Comparison of ENCODE assay signal across 13 cellular contexts in the genomic region with DNA sequence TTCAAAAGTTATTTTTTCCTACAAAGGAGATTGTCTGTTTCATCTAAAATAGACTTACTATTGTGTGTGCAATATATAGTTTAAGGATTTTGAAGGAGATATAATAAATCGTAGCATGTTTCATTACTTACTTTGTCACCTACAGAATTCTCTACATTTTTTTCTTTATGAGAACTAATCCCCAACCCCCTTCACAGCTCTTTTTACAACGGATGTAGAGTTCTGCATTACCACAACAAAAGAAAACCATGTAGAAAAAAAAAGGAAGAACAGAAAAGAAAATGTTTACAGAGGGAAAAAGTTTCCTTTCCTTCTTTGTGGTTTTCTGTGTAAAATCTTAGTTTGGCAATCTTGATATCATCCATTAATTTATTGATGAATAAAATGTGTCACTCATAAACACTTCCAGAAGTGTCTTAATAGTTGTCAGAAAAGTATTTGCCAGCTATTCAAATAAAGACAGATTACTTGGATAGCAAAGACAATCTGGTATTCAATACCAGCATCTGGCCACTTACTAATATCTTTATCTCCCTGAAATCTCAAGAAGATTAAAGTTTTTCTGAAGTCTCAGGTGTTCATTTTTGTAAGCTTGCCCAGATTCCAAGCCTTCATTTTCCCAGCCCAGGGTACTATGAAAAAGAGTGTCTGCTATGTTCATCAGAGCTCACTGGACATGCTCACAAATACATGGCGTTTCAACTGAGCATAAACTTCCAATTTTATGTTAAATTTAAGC.
"Had no signal": no experiment of that assay in that cellular context is flagged by ENCODE, and none has a peak within 500 bp of the region (broad histone marks: within the 10 kb centered on the region; RNA-seq: fewer than 3 reads in every experiment).

No MANE protein-coding gene starts in this region.

- H2AFZ ChIP-seq: hepatocyte had no signal

- ATAC-seq: effector memory CD8-positive, alpha-beta T cell; left ventricle myocardium superior had no signal

- DNase-seq: activated CD4-positive, alpha-beta T cell treated with anti-CD3 and anti-CD28 coated beads, Interleukin-2, amount 50 U/mL, for 48 hours; activated naive CD8-positive, alpha-beta T cell treated with anti-CD3 and anti-CD28 coated beads for 36 hours; amniotic stem cell; effector memory CD8-positive, alpha-beta T cell; foreskin fibroblast; left ventricle myocardium superior; stimulated activated CD4-positive, alpha-beta T cell treated with anti-CD3 and anti-CD28 coated beads, Interleukin-12 subunit alpha, Interleukin-12 subunit beta, amount 100 ng/mL, for 4 hours; stimulated activated CD4-positive, alpha-beta T cell treated with anti-CD3 and anti-CD28 coated beads, Interleukin-1b, Interleukin-23, amount 100 ng/mL, for 48 hours; stimulated activated naive CD4-positive, alpha-beta T cell treated with Interleukin-2 at 50 U/mL for 16 hours; thyroid gland; WERI-Rb-1 had no signal

- H3K4me1 Mint-ChIP-seq: activated naive CD8-positive, alpha-beta T cell treated with anti-CD3 and anti-CD28 coated beads for 36 hours had no signal

- H3K4me2 ChIP-seq: hepatocyte had no signal

- H3K36me3 Mint-ChIP-seq: activated naive CD8-positive, alpha-beta T cell treated with anti-CD3 and anti-CD28 coated beads for 36 hours had no signal

- H3K27ac ChIP-seq: epithelial cell of prostate, hepatocyte, thyroid gland, WERI-Rb-1 had no signal

- H3K79me2 ChIP-seq: hepatocyte had no signal

- H3K27me3 Mint-ChIP-seq: activated naive CD8-positive, alpha-beta T cell treated with anti-CD3 and anti-CD28 coated beads for 36 hours; effector memory CD8-positive, alpha-beta T cell had no signal

- H3K4me1 ChIP-seq: thyroid gland had no signal

- H3K4me3 Mint-ChIP-seq: activated naive CD8-positive, alpha-beta T cell treated with anti-CD3 and anti-CD28 coated beads for 36 hours; effector memory CD8-positive, alpha-beta T cell had no signal

- H3K9me3 ChIP-seq: thyroid gland had no signal

- H3K27me3 ChIP-seq: hepatocyte, thyroid gland had no signal

- H3K27ac Mint-ChIP-seq: activated naive CD8-positive, alpha-beta T cell treated with anti-CD3 and anti-CD28 coated beads for 36 hours; effector memory CD8-positive, alpha-beta T cell had no signal

- H3K36me3 ChIP-seq: thyroid gland, WERI-Rb-1 had no signal

- H3K4me3 ChIP-seq: hepatocyte, thyroid gland had no signal

- H3K9me3 Mint-ChIP-seq: activated naive CD8-positive, alpha-beta T cell treated with anti-CD3 and anti-CD28 coated beads for 36 hours had no signal
